ENCODE assay signal across 27 cellular contexts in genomic region chr4:177070533-177070932, GRCh38.
A peak's percentile ranks its signal among the peaks of the same experiment; 100 is the strongest.
DNase-seq lines count a peak whose midpoint lies in the region; TF ChIP-seq lines count a peak whose summit lies in the region.
"Had no signal": no experiment of that assay in that cellular context is flagged by ENCODE, and none has a peak within 500 bp of the region (broad histone marks: within the 10 kb centered on the region; RNA-seq: fewer than 3 reads in every experiment).

No MANE protein-coding gene starts in this region.

- DNase-seq in EH (ENCODE audit: low read depth) (peak; percentile 15), LHCN-M2 (ENCODE audit: low read depth) (peak; percentile 15), adipocyte (ENCODE audit: low read depth) (peak; percentile 12), iris pigment epithelial cell (ENCODE audit: low read depth) (peak; percentile 7), ascending aorta (ENCODE audit: low spot score in 2 of 2) (no peak), GM03348 (ENCODE audit: low spot score) (no peak)
- no peak for DNase-seq in stimulated activated CD4-positive, alpha-beta T cell treated with anti-CD3 and anti-CD28 coated beads, Interleukin-4, amount 100 ng/mL, for 4 hours
- no peak for DNase-seq in activated T-cell treated with anti-CD3 and anti-CD28 coated beads, Interleukin-2, amount 50 U/mL, for 1 hour
- DNase-seq: Calu3, DMS153, DND-41, HCEC 1CT, Karpas-422, NCI-H1092 treated with DMSO at 0.1 percent for 48 hours, NCI-H1436, NCI-H187, NCI-H2081 treated with DMSO at 0.1 percent for 48 hours, NCI-H2171 treated with DMSO at 0.1 percent for 48 hours, NCI-H345, NCI-H524, NCI-H774, PC-3, Right ventricle myocardium superior, RPMI8226, T-helper 1 cell had no signal

- H3K4me3 ChIP-seq in adipocyte (ENCODE audit: low read length) = no peak overlapping the region
- H3K4me3 ChIP-seq in ascending aorta = no peak overlapping the region
- H3K4me3 ChIP-seq: SJSA1 had no signal

- H3K36me3 ChIP-seq in adipocyte (ENCODE audit: control insufficient read depth, insufficient read depth, low read length, severe bottlenecking) = no peaks in the 10 kb centered on the region
- no peaks in the 10 kb centered on the region for H3K36me3 ChIP-seq in ascending aorta
- H3K36me3 ChIP-seq: SJSA1 had no signal

- H3K4me1 ChIP-seq in adipocyte (ENCODE audit: control insufficient read depth, insufficient read depth, low read length) (peaks cover 3% of the 10 kb centered on the region), ascending aorta (no peaks in the 10 kb centered on the region)
- H3K4me1 ChIP-seq: SJSA1 had no signal

- H3K9ac ChIP-seq in adipocyte (ENCODE audit: low read length) = no peak overlapping the region

- H3K9me3 ChIP-seq in adipocyte (ENCODE audit: control insufficient read depth, low read length) (no peaks in the 10 kb centered on the region), ascending aorta (no peaks in the 10 kb centered on the region)
- H3K9me3 ChIP-seq: SJSA1 had no signal

- no peak overlapping the region for H3K27ac ChIP-seq in ascending aorta
- H3K27ac ChIP-seq: HL-60, SJSA1 had no signal

- no peak for TF ChIP-seq CTCF in ascending aorta (IDR thresholded peaks at IDR 0.05)

- no peaks in the 10 kb centered on the region for H3K27me3 ChIP-seq in adipocyte (replicated peaks; ENCODE audit: control insufficient read depth, insufficient read depth, low read length)
- no peaks in the 10 kb centered on the region for H3K27me3 ChIP-seq in ascending aorta
- H3K27me3 ChIP-seq: SJSA1 had no signal

- intact Hi-C loops in ascending aorta (cut with DNase I) = no loop called here

Comparison
In these comparisons a context has a peak if more than half of its experiments do, and no peak if none do; other contexts are left out.
1. DNase-seq: peak in EH (single experiment), LHCN-M2 (single experiment), adipocyte (single experiment) and iris pigment epithelial cell (single experiment); none in ascending aorta (0 of 2), GM03348 (single experiment), stimulated activated CD4-positive, alpha-beta T cell treated with anti-CD3 and anti-CD28 coated beads, Interleukin-4, amount 100 ng/mL, for 4 hours (0 of 2) and activated T-cell treated with anti-CD3 and anti-CD28 coated beads, Interleukin-2, amount 50 U/mL, for 1 hour (single experiment).